In the genomic region with DNA sequence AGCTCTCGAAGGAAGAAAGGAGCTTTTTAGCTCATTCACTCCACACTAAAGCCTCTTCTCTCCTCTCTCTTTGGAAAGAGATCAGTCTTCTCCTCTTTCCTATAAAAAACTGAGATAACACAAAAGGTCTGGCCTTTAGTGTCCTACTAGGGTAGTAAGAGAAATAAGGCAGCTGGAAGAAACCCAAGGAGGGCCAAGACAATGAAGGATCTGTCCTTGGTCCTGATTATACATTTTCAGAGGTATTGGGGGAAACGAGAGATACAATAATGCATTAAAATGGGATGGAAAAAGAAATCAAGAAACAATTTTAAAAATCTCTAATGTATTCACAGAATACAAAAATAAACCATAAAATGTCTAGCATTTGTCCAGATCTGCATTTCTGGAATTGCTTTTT, we compare ENCODE assay signal across 2 cellular contexts.
TF ChIP-seq lines count a peak whose summit lies in the region.

No MANE protein-coding gene starts in this region.

TF ChIP-seq in GM23338, 12 proteins besides CTCF, POLR2A, EP300 and RAD21:
- TF ChIP-seq, protein P1, sequence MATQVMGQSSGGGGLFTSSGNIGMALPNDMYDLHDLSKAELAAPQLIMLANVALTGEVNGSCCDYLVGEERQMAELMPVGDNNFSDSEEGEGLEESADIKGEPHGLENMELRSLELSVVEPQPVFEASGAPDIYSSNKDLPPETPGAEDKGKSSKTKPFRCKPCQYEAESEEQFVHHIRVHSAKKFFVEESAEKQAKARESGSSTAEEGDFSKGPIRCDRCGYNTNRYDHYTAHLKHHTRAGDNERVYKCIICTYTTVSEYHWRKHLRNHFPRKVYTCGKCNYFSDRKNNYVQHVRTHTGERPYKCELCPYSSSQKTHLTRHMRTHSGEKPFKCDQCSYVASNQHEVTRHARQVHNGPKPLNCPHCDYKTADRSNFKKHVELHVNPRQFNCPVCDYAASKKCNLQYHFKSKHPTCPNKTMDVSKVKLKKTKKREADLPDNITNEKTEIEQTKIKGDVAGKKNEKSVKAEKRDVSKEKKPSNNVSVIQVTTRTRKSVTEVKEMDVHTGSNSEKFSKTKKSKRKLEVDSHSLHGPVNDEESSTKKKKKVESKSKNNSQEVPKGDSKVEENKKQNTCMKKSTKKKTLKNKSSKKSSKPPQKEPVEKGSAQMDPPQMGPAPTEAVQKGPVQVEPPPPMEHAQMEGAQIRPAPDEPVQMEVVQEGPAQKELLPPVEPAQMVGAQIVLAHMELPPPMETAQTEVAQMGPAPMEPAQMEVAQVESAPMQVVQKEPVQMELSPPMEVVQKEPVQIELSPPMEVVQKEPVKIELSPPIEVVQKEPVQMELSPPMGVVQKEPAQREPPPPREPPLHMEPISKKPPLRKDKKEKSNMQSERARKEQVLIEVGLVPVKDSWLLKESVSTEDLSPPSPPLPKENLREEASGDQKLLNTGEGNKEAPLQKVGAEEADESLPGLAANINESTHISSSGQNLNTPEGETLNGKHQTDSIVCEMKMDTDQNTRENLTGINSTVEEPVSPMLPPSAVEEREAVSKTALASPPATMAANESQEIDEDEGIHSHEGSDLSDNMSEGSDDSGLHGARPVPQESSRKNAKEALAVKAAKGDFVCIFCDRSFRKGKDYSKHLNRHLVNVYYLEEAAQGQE (IDR thresholded peaks at IDR 0.05; ENCODE audit: unreplicated experiment) = peak; percentile 80
- TF ChIP-seq POLR2AphosphoS5 (IDR thresholded peaks at IDR 0.05; ENCODE audit: low read depth) = no peak
TF ChIP-seq in GM23338: peak in this region for 1.

TF ChIP-seq in K562, 482 proteins besides CTCF, POLR2A, EP300 and RAD21 (continued from another document):
- TF ChIP-seq, protein P2, sequence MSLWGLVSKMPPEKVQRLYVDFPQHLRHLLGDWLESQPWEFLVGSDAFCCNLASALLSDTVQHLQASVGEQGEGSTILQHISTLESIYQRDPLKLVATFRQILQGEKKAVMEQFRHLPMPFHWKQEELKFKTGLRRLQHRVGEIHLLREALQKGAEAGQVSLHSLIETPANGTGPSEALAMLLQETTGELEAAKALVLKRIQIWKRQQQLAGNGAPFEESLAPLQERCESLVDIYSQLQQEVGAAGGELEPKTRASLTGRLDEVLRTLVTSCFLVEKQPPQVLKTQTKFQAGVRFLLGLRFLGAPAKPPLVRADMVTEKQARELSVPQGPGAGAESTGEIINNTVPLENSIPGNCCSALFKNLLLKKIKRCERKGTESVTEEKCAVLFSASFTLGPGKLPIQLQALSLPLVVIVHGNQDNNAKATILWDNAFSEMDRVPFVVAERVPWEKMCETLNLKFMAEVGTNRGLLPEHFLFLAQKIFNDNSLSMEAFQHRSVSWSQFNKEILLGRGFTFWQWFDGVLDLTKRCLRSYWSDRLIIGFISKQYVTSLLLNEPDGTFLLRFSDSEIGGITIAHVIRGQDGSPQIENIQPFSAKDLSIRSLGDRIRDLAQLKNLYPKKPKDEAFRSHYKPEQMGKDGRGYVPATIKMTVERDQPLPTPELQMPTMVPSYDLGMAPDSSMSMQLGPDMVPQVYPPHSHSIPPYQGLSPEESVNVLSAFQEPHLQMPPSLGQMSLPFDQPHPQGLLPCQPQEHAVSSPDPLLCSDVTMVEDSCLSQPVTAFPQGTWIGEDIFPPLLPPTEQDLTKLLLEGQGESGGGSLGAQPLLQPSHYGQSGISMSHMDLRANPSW (CRISPR knock-in tag; IDR thresholded peaks at IDR 0.05) = no peak
- peak; percentile 92 for TF ChIP-seq EHMT2 (IDR thresholded peaks at IDR 0.05)
- no peak for TF ChIP-seq ERF (CRISPR knock-in tag; IDR thresholded peaks at IDR 0.05)
- TF ChIP-seq, protein P3, sequence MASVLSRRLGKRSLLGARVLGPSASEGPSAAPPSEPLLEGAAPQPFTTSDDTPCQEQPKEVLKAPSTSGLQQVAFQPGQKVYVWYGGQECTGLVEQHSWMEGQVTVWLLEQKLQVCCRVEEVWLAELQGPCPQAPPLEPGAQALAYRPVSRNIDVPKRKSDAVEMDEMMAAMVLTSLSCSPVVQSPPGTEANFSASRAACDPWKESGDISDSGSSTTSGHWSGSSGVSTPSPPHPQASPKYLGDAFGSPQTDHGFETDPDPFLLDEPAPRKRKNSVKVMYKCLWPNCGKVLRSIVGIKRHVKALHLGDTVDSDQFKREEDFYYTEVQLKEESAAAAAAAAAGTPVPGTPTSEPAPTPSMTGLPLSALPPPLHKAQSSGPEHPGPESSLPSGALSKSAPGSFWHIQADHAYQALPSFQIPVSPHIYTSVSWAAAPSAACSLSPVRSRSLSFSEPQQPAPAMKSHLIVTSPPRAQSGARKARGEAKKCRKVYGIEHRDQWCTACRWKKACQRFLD (CRISPR knock-in tag; IDR thresholded peaks at IDR 0.05) = no peak
- no peak for TF ChIP-seq PCBP2 (IDR thresholded peaks at IDR 0.05; ENCODE audit: low read depth, low read length, poor library complexity, severe bottlenecking)
- no peak for TF ChIP-seq TSC22D4 (tag; IDR thresholded peaks at IDR 0.05)
- TF ChIP-seq, protein P1 (CRISPR knock-in tag; IDR thresholded peaks at IDR 0.05; ENCODE audit: low read depth) = peak; percentile 89
- TF ChIP-seq ZNF431 (CRISPR knock-in tag; IDR thresholded peaks at IDR 0.05) = no peak
- no peak for TF ChIP-seq POLR3A (IDR thresholded peaks at IDR 0.05; ENCODE audit: borderline replicate concordance, extremely low read depth, insufficient read depth, insufficient read length)
TF ChIP-seq in K562: peak in this region for 3.
